Comparison of ENCODE assay signal across 10 cellular contexts in genomic region chr2:160379399-160379798, GRCh38.
DNase-seq lines count a peak whose midpoint lies in the region; ATAC-seq, FAIRE-seq and TF ChIP-seq lines count a peak whose summit lies in the region.
"Had no signal": no experiment of that assay in that cellular context is flagged by ENCODE, and none has a peak within 500 bp of the region (broad histone marks: within the 10 kb centered on the region; RNA-seq: fewer than 3 reads in every experiment).

No MANE protein-coding gene starts in this region.

- no peaks in the 10 kb centered on the region for H3K36me3 ChIP-seq in liver (ENCODE audit: control insufficient read depth in 4 of 4, insufficient read depth in 3 of 4, low read depth in 1 of 4, low read length in 3 of 4)

- peaks cover under 1% of the 10 kb centered on the region for H3K9me3 Mint-ChIP-seq in MCF 10A (ENCODE audit: unreplicated experiment)
- H3K9me3 Mint-ChIP-seq in type B pancreatic cell = no peaks in the 10 kb centered on the region
- H3K9me3 Mint-ChIP-seq: stimulated activated naive CD8-positive, alpha-beta T cell treated with anti-CD3 and anti-CD28 coated beads, Interleukin-15, amount 100 ng/mL, for 72 hours had no signal

- no TSS peak for BruUV-seq in MCF 10A (replicated peaks; lab: Mats Ljungman, UMichigan)

- peak in 1 of 2 donors; percentile 23 for TF ChIP-seq RAD21 in liver (IDR thresholded peaks at IDR 0.05)

- H3K4me1 ChIP-seq in liver (ENCODE audit: control insufficient read depth in 4 of 4, insufficient read depth in 4 of 4, low read length in 3 of 4) = peaks cover 12 to 35% (median 16%) of the 10 kb centered on the region in 4 donors

- no peak for FAIRE-seq in RCC 7860 (lab: Jason Lieb, UNC)

- 9% methylated on average over 3 of the region's 3 CpGs for WGBS in liver

- H3K27me3 Mint-ChIP-seq in MCF 10A (ENCODE audit: insufficient read depth, unreplicated experiment) (no peaks in the 10 kb centered on the region), type B pancreatic cell (no peaks in the 10 kb centered on the region)
- H3K27me3 Mint-ChIP-seq: stimulated activated naive CD8-positive, alpha-beta T cell treated with anti-CD3 and anti-CD28 coated beads, Interleukin-15, amount 100 ng/mL, for 72 hours had no signal

- H3K4me3 Mint-ChIP-seq in MCF 10A (ENCODE audit: unreplicated experiment) = peak overlapping the region; percentile 52
- no peak overlapping the region for H3K4me3 Mint-ChIP-seq in type B pancreatic cell

- TF ChIP-seq CTCF in MCF 10A (IDR thresholded peaks at IDR 0.05; ENCODE audit: unreplicated experiment) (no peak), liver (IDR thresholded peaks at IDR 0.05; ENCODE audit: low read depth, low read length, missing input control) (no peak), type B pancreatic cell (conservative IDR thresholded peaks at IDR 0.05) (no peak)

- no peak overlapping the region for H3K9ac ChIP-seq in liver (ENCODE audit: low read depth in 1 of 2, low read length in 2 of 2)

- H3K4me3 ChIP-seq in liver (ENCODE audit: low read depth in 1 of 3, low read length in 3 of 3) = no peak overlapping the region

- ATAC-seq in GM18502 (IDR thresholded peaks at IDR 0.05; ENCODE audit: poor library complexity, unreplicated experiment) (no peak), GM21786 (IDR thresholded peaks at IDR 0.05; ENCODE audit: unreplicated experiment) (no peak)
- ATAC-seq: stimulated activated naive CD8-positive, alpha-beta T cell treated with anti-CD3 and anti-CD28 coated beads, Interleukin-15, amount 100 ng/mL, for 72 hours had no signal

- POLR2A ChIA-PET in MCF 10A (lab: Yijun Ruan, JAX) = interaction anchor here (0.5 to 8.2 kb wide), 6 partner anchors 8 to 578 kb away, joined by 3 to 84 read pairs (median 4); no protein-coding TSS in a partner anchor

- no peaks in the 10 kb centered on the region for H3K9me3 ChIP-seq in liver (ENCODE audit: control insufficient read depth in 4 of 4, low read length in 3 of 4)

- DNase-seq in NOMO-1 treated with DMSO at 0.1 percent for 48 hours (lab: John Stamatoyannopoulos, UW; ENCODE audit: unreplicated experiment) = peak; percentile 40
- no peak for DNase-seq in NOMO-1 treated with dmso at 0.1 percent for 144 hours (lab: John Stamatoyannopoulos, UW; ENCODE audit: unreplicated experiment)
- peak; percentile 89 for DNase-seq in MCF 10A (ENCODE audit: unreplicated experiment)
- DNase-seq in type B pancreatic cell (ENCODE audit: extremely low spot score, unreplicated experiment) = no peak
- DNase-seq in RCC 7860 (ENCODE audit: low spot score) = no peak
- DNase-seq: erythroblast; stimulated activated naive CD8-positive, alpha-beta T cell treated with anti-CD3 and anti-CD28 coated beads, Interleukin-15, amount 100 ng/mL, for 72 hours had no signal

- H3K36me3 Mint-ChIP-seq in MCF 10A (ENCODE audit: insufficient read depth, unreplicated experiment) (peaks cover 7% of the 10 kb centered on the region), type B pancreatic cell (no peaks in the 10 kb centered on the region)

- intact Hi-C loops in MCF 10A (cut with micrococcal nuclease) = no loop called here

- H3K27ac ChIP-seq in liver (ENCODE audit: low read depth in 1 of 2, low read length in 2 of 2) = peak overlapping the region; percentile 9 to 47

- CTCF ChIA-PET in MCF 10A (lab: Yijun Ruan, JAX) = interaction anchor here (0.6 to 1.2 kb wide), 3 partner anchors 50 to 1866 kb away, joined by 3 to 4 read pairs (median 4); no protein-coding TSS in a partner anchor

- peaks cover 52% of the 10 kb centered on the region for H3K4me1 Mint-ChIP-seq in MCF 10A (ENCODE audit: insufficient read depth, unreplicated experiment)
- H3K4me1 Mint-ChIP-seq in type B pancreatic cell (ENCODE audit: unreplicated experiment) = peaks cover 36% of the 10 kb centered on the region

- H3K27ac Mint-ChIP-seq in MCF 10A (ENCODE audit: low read depth, unreplicated experiment) = peak overlapping the region; percentile 36
- H3K27ac Mint-ChIP-seq in type B pancreatic cell = peak overlapping the region; percentile 63

- H3K27me3 ChIP-seq in liver (ENCODE audit: control insufficient read depth in 4 of 4, insufficient read depth in 4 of 4, low read length in 3 of 4) = no peaks in the 10 kb centered on the region

TF ChIP-seq in liver, 16 proteins besides CTCF, POLR2A, EP300 and RAD21:
- TF ChIP-seq RXRA (IDR thresholded peaks at IDR 0.05) (peak; percentile 12 to 43), SP1 (IDR thresholded peaks at IDR 0.05) (peak; percentile 19), FOXA1 (IDR thresholded peaks at IDR 0.05) (no peak), HNF4A (conservative IDR thresholded peaks at IDR 0.05) (peak in 1 of 2 donors; percentile 14)

Comparison
In these comparisons a context has a peak if more than half of its experiments do, and no peak if none do; other contexts are left out.
1. DNase-seq: peak in NOMO-1 treated with DMSO at 0.1 percent for 48 hours (single experiment) and MCF 10A (single experiment); none in NOMO-1 treated with dmso at 0.1 percent for 144 hours (single experiment), type B pancreatic cell (single experiment) and RCC 7860 (single experiment).